In genomic region chr11:46520971-46521745, GRCh38 we compare ENCODE assay signal across 2 cellular contexts.
A peak's percentile ranks its signal among the peaks of the same experiment; 100 is the strongest.
TF ChIP-seq lines count a peak whose summit lies in the region.

No MANE protein-coding gene starts in this region.

TF ChIP-seq in IMR-90, 13 proteins besides CTCF, POLR2A, EP300 and RAD21:
- no peak for TF ChIP-seq USF2 (IDR thresholded peaks at IDR 0.05; ENCODE audit: low read depth, low read length)
- TF ChIP-seq MXI1 (IDR thresholded peaks at IDR 0.05; ENCODE audit: borderline replicate concordance, low read depth, low read length): no peak
- peak; percentile 42 for TF ChIP-seq MAFK (IDR thresholded peaks at IDR 0.05; ENCODE audit: low read depth, low read length)
- TF ChIP-seq NFE2L2 (IDR thresholded peaks at IDR 0.05; ENCODE audit: low read depth, low read length): no peak
- 0 out of 2 replicates have a peak, but pooled peaks have one; percentile 18 for TF ChIP-seq FOS (IDR thresholded peaks at IDR 0.05; ENCODE audit: low read depth, low read length)

TF ChIP-seq in GM12878, 131 proteins besides CTCF, POLR2A, EP300 and RAD21:
- TF ChIP-seq MLLT1 (IDR thresholded peaks at IDR 0.05) (peak; percentile 65; the same call in 1 of the 2 replicates), ASH2L (IDR thresholded peaks at IDR 0.05; ENCODE audit: borderline replicate concordance, low read depth) (no peak)
